22 cellular contexts compared by ENCODE assay signal in genomic region chr10:116980041-116980440, GRCh38. TPM values are rescaled to one million over a fixed set of nuclear protein-coding genes. Genes with fewer than 3 reads are reported as not detected.
A peak's percentile ranks its signal among the peaks of the same experiment; 100 is the strongest.
DNase-seq lines count a peak whose midpoint lies in the region; ATAC-seq lines count a peak whose summit lies in the region.
"Had no signal": no experiment of that assay in that cellular context is flagged by ENCODE, and none has a peak within 500 bp of the region (broad histone marks: within the 10 kb centered on the region; RNA-seq: fewer than 3 reads in every experiment).

No MANE protein-coding gene starts in this region.

- no peak overlapping the region for H3K27ac Mint-ChIP-seq in T-helper 17 cell
- H3K27ac Mint-ChIP-seq: CD4-positive, alpha-beta memory T cell; CD4-positive, CD25-positive, alpha-beta regulatory T cell; CD8-positive, alpha-beta memory T cell had no signal

- no peak overlapping the region for H3K4me3 ChIP-seq in HUES64 (ENCODE audit: low read length)
- H3K4me3 ChIP-seq: BLaER1 had no signal

- no peaks in the 10 kb centered on the region for H3K27me3 ChIP-seq in HUES64 (ENCODE audit: insufficient read depth, low read length)
- no peaks in the 10 kb centered on the region for H3K27me3 ChIP-seq in layer of hippocampus (ENCODE audit: control insufficient read depth, insufficient read depth, low read length)
- H3K27me3 ChIP-seq: BE2C, BLaER1 had no signal

- H3K27me3 Mint-ChIP-seq in T-helper 17 cell: peaks cover 7% of the 10 kb centered on the region
- H3K27me3 Mint-ChIP-seq: CD4-positive, alpha-beta memory T cell; CD4-positive, CD25-positive, alpha-beta regulatory T cell; CD8-positive, alpha-beta memory T cell had no signal

- no peaks in the 10 kb centered on the region for H3K36me3 Mint-ChIP-seq in T-helper 17 cell (ENCODE audit: low read depth)
- H3K36me3 Mint-ChIP-seq: CD4-positive, alpha-beta memory T cell; CD4-positive, CD25-positive, alpha-beta regulatory T cell; CD8-positive, alpha-beta memory T cell had no signal

- peak overlapping the region; percentile 83; the same call in 1 of the 2 replicates for H3K27ac ChIP-seq in HUES64 (ENCODE audit: low read depth, low read length)
- peak overlapping the region; percentile 48 for H3K27ac ChIP-seq in cingulate gyrus (ENCODE audit: low read depth, low read length)
- H3K27ac ChIP-seq in layer of hippocampus (ENCODE audit: low read depth, low read length): peak overlapping the region; percentile 56
- peak overlapping the region; percentile 58 for H3K27ac ChIP-seq in temporal lobe (ENCODE audit: low read depth, low read length)
- H3K27ac ChIP-seq: BLaER1 had no signal

- DNase-seq in T-helper 17 cell (no peak), KG1 (lab: John Stamatoyannopoulos, UW) (no peak)
- DNase-seq: 8988T; ACHN; BE2C; C1 segment of cervical spinal cord; CD4-positive, alpha-beta memory T cell; CD4-positive, CD25-positive, alpha-beta regulatory T cell; CD8-positive, alpha-beta memory T cell; COR-L47; DMS 273 treated with DMSO at 0.1 percent for 48 hours; DMS153; DMS79 treated with DMSO at 0.1 percent for 48 hours; GF-D8 had no signal

- WGBS in HUES64: 69% methylated on average over 1 of the region's 3 CpGs

- H3K4me3 Mint-ChIP-seq in T-helper 17 cell: no peak overlapping the region
- H3K4me3 Mint-ChIP-seq: CD14-positive monocyte; CD4-positive, alpha-beta memory T cell; CD4-positive, CD25-positive, alpha-beta regulatory T cell; CD8-positive, alpha-beta memory T cell had no signal

- H3K9me3 ChIP-seq in HUES64 (ENCODE audit: insufficient read depth, low read depth, low read length) (no peaks in the 10 kb centered on the region), T-helper 17 cell (ENCODE audit: control insufficient read depth, low read length, poor library complexity, severe bottlenecking) (no peaks in the 10 kb centered on the region)
- H3K9me3 ChIP-seq: BE2C, BLaER1 had no signal

- ATAC-seq in T-helper 17 cell (no peak), GM19023 (IDR thresholded peaks at IDR 0.05; ENCODE audit: unreplicated experiment) (no peak), HG02870 (IDR thresholded peaks at IDR 0.05; ENCODE audit: unreplicated experiment) (no peak)

- no peaks in the 10 kb centered on the region for H3K4me1 Mint-ChIP-seq in T-helper 17 cell
- H3K4me1 Mint-ChIP-seq: CD4-positive, alpha-beta memory T cell; CD4-positive, CD25-positive, alpha-beta regulatory T cell; CD8-positive, alpha-beta memory T cell had no signal

- no peak overlapping the region for H3K9ac ChIP-seq in HUES64 (ENCODE audit: low read depth, low read length)
- H3K9ac ChIP-seq: BLaER1 had no signal

- peaks cover 31% of the 10 kb centered on the region for H3K4me1 ChIP-seq in HUES64 (ENCODE audit: insufficient read depth, low read length)
- H3K4me1 ChIP-seq: BE2C, BLaER1 had no signal

- H3K36me3 ChIP-seq in HUES64 (ENCODE audit: insufficient read depth, low read length): no peaks in the 10 kb centered on the region
- H3K36me3 ChIP-seq: BE2C, BLaER1 had no signal

RNA-seq across cellular contexts. Expression of gene SHTN1, which starts 24.9 kb away (rescaled TPM):
- 11.0 TPM for polyA plus RNA-seq in HUES64 (2013, experiment 1 of 2)
- 11.3 TPM for polyA plus RNA-seq in HUES64 (2013, experiment 2 of 2)
- total RNA-seq in temporal lobe: 78.2 TPM
- total RNA-seq in T-helper 17 cell: 1 to 10 TPM; 2.4 to 2.7 TPM
- polyA plus RNA-seq: CD8-positive, alpha-beta memory T cell had no signal

Comparison
In these comparisons a context has a peak if more than half of its experiments do, and no peak if none do; other contexts are left out.
1. RNA of gene SHTN1, which starts 24.9 kb away (total RNA-seq): 78.2 TPM in temporal lobe (single experiment); 2.4 to 2.7 TPM in T-helper 17 cell; every median in the first group is over 10 times any median in the second.
2. Peak in every context shown above with its lines, with median percentiles within 50 percentile points of each other: H3K27ac ChIP-seq.